In the genomic region with DNA sequence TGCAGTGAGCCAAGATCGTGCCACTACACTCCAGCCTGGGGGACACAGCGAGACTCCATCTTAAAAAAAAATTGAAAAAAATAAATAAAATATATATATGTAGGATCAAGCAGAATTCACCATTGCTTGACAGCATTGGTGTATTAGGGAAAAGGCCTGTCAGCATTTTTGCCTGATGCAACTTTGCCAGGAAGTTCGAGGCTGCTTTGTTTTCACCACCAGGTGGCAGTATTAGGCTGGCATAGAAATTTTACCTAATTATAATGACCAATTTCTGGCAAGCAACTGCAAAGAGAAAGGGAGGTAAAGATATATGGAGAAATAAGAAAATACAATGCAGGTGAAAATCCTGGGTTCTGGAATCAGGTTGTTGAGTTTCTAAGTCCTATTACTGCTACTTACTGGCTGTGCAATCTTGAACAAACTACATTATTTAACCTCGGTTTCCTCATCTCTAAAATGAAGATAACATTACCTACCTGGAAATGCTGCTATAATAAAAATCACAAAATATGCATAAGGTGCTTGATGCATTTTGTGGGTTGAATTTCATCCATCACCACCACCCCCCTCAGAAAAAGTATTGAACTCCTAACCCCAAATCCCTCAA, we compare ENCODE assay signal across 8 cellular contexts. TPM values are rescaled to one million over a fixed set of nuclear protein-coding genes. Genes with fewer than 3 reads are reported as not detected.
A peak's percentile ranks its signal among the peaks of the same experiment; 100 is the strongest.
DNase-seq lines count a peak whose midpoint lies in the region; ATAC-seq and TF ChIP-seq lines count a peak whose summit lies in the region.

No MANE protein-coding gene starts in this region.

- H3K36me3 ChIP-seq in A673 (ENCODE audit: insufficient read depth, low read length, poor library complexity, severe bottlenecking) (no peaks in the 10 kb centered on the region), kidney epithelial cell (ENCODE audit: control insufficient read depth, insufficient read depth, low read length) (no peaks in the 10 kb centered on the region)

- POLR2A ChIA-PET in A673 (lab: Charles Lee; ENCODE audit: low non-redundant PET): no interaction called here

- H3K4me1 ChIP-seq in A673 (ENCODE audit: insufficient read depth, low read length, poor library complexity, severe bottlenecking): no peaks in the 10 kb centered on the region

- H3K27me3 ChIP-seq in A673 (replicated peaks; ENCODE audit: insufficient read depth, low read depth, low read length, poor library complexity) (no peaks in the 10 kb centered on the region), kidney epithelial cell (ENCODE audit: control insufficient read depth, insufficient read depth, low read length) (no peaks in the 10 kb centered on the region)

- H3K9me3 ChIP-seq in A673 (ENCODE audit: low read depth, low read length, poor library complexity, severe bottlenecking): no peaks in the 10 kb centered on the region

- BruUV-seq in A673 (replicated peaks; lab: Mats Ljungman, UMichigan): no TSS peak

- TF ChIP-seq CTCF in A673 (conservative IDR thresholded peaks at IDR 0.05; ENCODE audit: low read depth, low read length) (peak; percentile 91), kidney epithelial cell (IDR thresholded peaks at IDR 0.05; ENCODE audit: insufficient read depth, low read length, poor library complexity, severe bottlenecking) (peak; percentile 79)

- H3K4me3 ChIP-seq in A673 (ENCODE audit: low read depth, low read length, poor library complexity, severe bottlenecking) (no peak overlapping the region), kidney epithelial cell (ENCODE audit: low read depth, low read length) (no peak overlapping the region)

- DNase-seq in A673 (ENCODE audit: low spot score) (peak; percentile 88), GM19238 (ENCODE audit: insufficient read length, low spot score) (peak; percentile 32), NCI-H345 (lab: John Stamatoyannopoulos, UW) (peak; percentile 66), caudate nucleus (lab: John Stamatoyannopoulos, UW) (peak in 46 of 61 donors; percentile 5 to 86 (median 28)), kidney epithelial cell (ENCODE audit: low read depth) (no peak)
- peak; percentile 14 to 22 (median 18) for DNase-seq in activated CD4-positive, CD25-positive, alpha-beta regulatory T cell (lab: John Stamatoyannopoulos, UW)
- DNase-seq in stimulated activated CD4-positive, alpha-beta T cell treated with anti-CD3 and anti-CD28 coated beads, TNF-alpha, amount 100 ng/mL, for 1 hour (ENCODE audit: low read depth in 3 of 3, low spot score in 1 of 3): peak in 2 of 3 donors; percentile 32 to 33

- intact Hi-C loops in A673 (cut with micrococcal nuclease; ENCODE audit: unreplicated experiment): loop anchor here (2.0 kb wide), 1 partner anchor 276 kb away; no protein-coding TSS in a partner anchor

- no peak for ATAC-seq in GM18498 (IDR thresholded peaks at IDR 0.05; ENCODE audit: unreplicated experiment)

- CTCF ChIA-PET in A673 (lab: Charles Lee): interaction anchor here (1.0 kb wide), 1 partner anchor 212 kb away, joined by 5 read pairs; no protein-coding TSS in a partner anchor

- H3K27ac ChIP-seq in A673 (ENCODE audit: low read depth, low read length, poor library complexity, severe bottlenecking): peak overlapping the region; percentile 43
- H3K27ac ChIP-seq in caudate nucleus (ENCODE audit: low read depth, low read length): no peak overlapping the region

RNA-seq across cellular contexts. Expression of gene LAYN, which starts 24.7 kb away (rescaled TPM):
- total RNA-seq in A673 (2021) (9.6 and 10.0 TPM in 2 replicates), kidney epithelial cell (28.7 and 29.1 TPM in 2 replicates)

RNA-seq across cellular contexts. Expression of gene SIK2, which starts 37.0 kb away (rescaled TPM):
- total RNA-seq in A673 (2021): 18.7 and 21.5 TPM in 2 replicates
- 10.1 and 12.0 TPM in 2 replicates for total RNA-seq in kidney epithelial cell

RNA-seq across cellular contexts. Expression of gene HOATZ, which starts 50.6 kb away (rescaled TPM):
- total RNA-seq in A673 (2021) (0.58 TPM in 1 of 2 replicates, not detected in the other), kidney epithelial cell (not detected in 2 replicates)

RNA-seq across cellular contexts. Expression of gene BTG4, which starts 53.0 kb away (rescaled TPM):
- total RNA-seq in A673 (2021) (not detected in 2 replicates), kidney epithelial cell (0.08 TPM in 1 of 2 replicates, not detected in the other)
